12 cellular contexts compared by ENCODE assay signal in genomic region chr15:92979011-92979701, GRCh38.
DNase-seq lines count a peak whose midpoint lies in the region; ATAC-seq and TF ChIP-seq lines count a peak whose summit lies in the region.
"Had no signal": no experiment of that assay in that cellular context is flagged by ENCODE, and none has a peak within 500 bp of the region (broad histone marks: within the 10 kb centered on the region; RNA-seq: fewer than 3 reads in every experiment).

No MANE protein-coding gene starts in this region.

- TF ChIP-seq EP300 in sigmoid colon (IDR thresholded peaks at IDR 0.05), result no peak

- no TSS peak for BruUV-seq in PC-9 (replicated peaks; lab: Mats Ljungman, UMichigan)

- no peaks in the 10 kb centered on the region for H3K9me3 Mint-ChIP-seq in activated CD4-positive, alpha-beta memory T cell treated with anti-CD3 and anti-CD28 coated beads for 36 hours
- H3K9me3 Mint-ChIP-seq in activated CD4-positive, alpha-beta memory T cell treated with anti-CD3 and anti-CD28 coated beads, Interleukin-2, amount 10 ng/mL, durations not matched to agents 7 days and 5 days, result no peaks in the 10 kb centered on the region

- H3K27ac ChIP-seq in PC-9 (peak overlapping the region; percentile 31), sigmoid colon (peak overlapping the region; percentile 51 to 72 (median 69))
- H3K27ac ChIP-seq: VCaP had no signal

- CTCF ChIA-PET in activated CD4-positive, alpha-beta memory T cell treated with anti-CD3 and anti-CD28 coated beads for 36 hours (lab: Charles Lee), result interaction anchor here (2.0 kb wide), 1 partner anchor 50 kb away, joined by 7 read pairs; no protein-coding TSS in a partner anchor
- CTCF ChIA-PET in activated CD4-positive, alpha-beta memory T cell treated with anti-CD3 and anti-CD28 coated beads, Interleukin-2, amount 10 ng/mL, durations not matched to agents 7 days and 5 days (lab: Charles Lee), result interaction anchor here (1.2 to 1.7 kb wide), 3 partner anchors 11 to 182 kb away, joined by 3 to 6 read pairs (median 4); no protein-coding TSS in a partner anchor
- CTCF ChIA-PET in PC-9 (lab: Charles Lee), result interaction anchor here (0.6 kb wide), 1 partner anchor 108 kb away, joined by 3 read pairs; no protein-coding TSS in a partner anchor

- H3K27me3 ChIP-seq in PC-9 (ENCODE audit: insufficient read depth, low read depth) (no peaks in the 10 kb centered on the region), sigmoid colon (no peaks in the 10 kb centered on the region)

- POLR2A ChIA-PET in activated CD4-positive, alpha-beta memory T cell treated with anti-CD3 and anti-CD28 coated beads for 36 hours (lab: Charles Lee), result no interaction called here
- POLR2A ChIA-PET in activated CD4-positive, alpha-beta memory T cell treated with anti-CD3 and anti-CD28 coated beads, Interleukin-2, amount 10 ng/mL, durations not matched to agents 7 days and 5 days (lab: Charles Lee), result interaction anchor here (0.6 to 2.4 kb wide), 2 partner anchors 9 to 42 kb away, joined by 3 to 8 read pairs; no protein-coding TSS in a partner anchor
- POLR2A ChIA-PET in PC-9 (lab: Charles Lee; ENCODE audit: unreplicated experiment), result interaction anchor here (0.7 kb wide), 1 partner anchor 13 kb away, joined by 5 read pairs; no protein-coding TSS in a partner anchor

- peaks cover 22% of the 10 kb centered on the region for H3K79me2 ChIP-seq in PC-9 (ENCODE audit: low read depth)

- H2AFZ ChIP-seq in PC-9, result no peak overlapping the region

- no peak for ATAC-seq in GM21619 (IDR thresholded peaks at IDR 0.05; ENCODE audit: unreplicated experiment)

- no peak overlapping the region for H3K4me3 Mint-ChIP-seq in activated CD4-positive, alpha-beta memory T cell treated with anti-CD3 and anti-CD28 coated beads for 36 hours
- no peak overlapping the region for H3K4me3 Mint-ChIP-seq in activated CD4-positive, alpha-beta memory T cell treated with anti-CD3 and anti-CD28 coated beads, Interleukin-2, amount 10 ng/mL, durations not matched to agents 7 days and 5 days

- no peak for TF ChIP-seq CTCF in PC-9 (conservative IDR thresholded peaks at IDR 0.05)
- no peak for TF ChIP-seq CTCF in fibroblast of mammary gland (conservative IDR thresholded peaks at IDR 0.05; ENCODE audit: control insufficient read depth, insufficient read depth, low read depth, low read length)
- TF ChIP-seq CTCF in sigmoid colon (IDR thresholded peaks at IDR 0.05), result no peak

- H3K4me1 ChIP-seq in PC-9 (replicated peaks; ENCODE audit: insufficient read depth) (peaks cover 41% of the 10 kb centered on the region), sigmoid colon (peaks cover 0 to 37% (median 27%) of the 10 kb centered on the region in 4 donors)

- intact Hi-C loops in activated CD4-positive, alpha-beta memory T cell treated with anti-CD3 and anti-CD28 coated beads for 36 hours (cut with micrococcal nuclease), result no loop called here
- intact Hi-C loops in PC-9 (cut with micrococcal nuclease; ENCODE audit: unreplicated experiment) (no loop called here), sigmoid colon (cut with DNase I) (loop anchor here (5.0 kb wide), 1 partner anchor 172 kb away; no protein-coding TSS in a partner anchor)

- peaks cover 40% of the 10 kb centered on the region for H3K36me3 Mint-ChIP-seq in activated CD4-positive, alpha-beta memory T cell treated with anti-CD3 and anti-CD28 coated beads for 36 hours
- H3K36me3 Mint-ChIP-seq in activated CD4-positive, alpha-beta memory T cell treated with anti-CD3 and anti-CD28 coated beads, Interleukin-2, amount 10 ng/mL, durations not matched to agents 7 days and 5 days (ENCODE audit: low read depth), result peaks cover 53% of the 10 kb centered on the region

- H3F3A ChIP-seq in PC-9 (ENCODE audit: insufficient read depth, low read depth), result peaks cover 66% of the 10 kb centered on the region

- DNase-seq in activated CD4-positive, alpha-beta memory T cell treated with anti-CD3 and anti-CD28 coated beads for 36 hours, result no peak
- no peak for DNase-seq in activated CD4-positive, alpha-beta memory T cell treated with anti-CD3 and anti-CD28 coated beads, Interleukin-2, amount 10 ng/mL, durations not matched to agents 7 days and 5 days
- DNase-seq in PC-9 (no peak), fibroblast of mammary gland (ENCODE audit: low read depth) (peak; percentile 63), sigmoid colon (peak; percentile 68), NCI-H345 (lab: John Stamatoyannopoulos, UW) (no peak), NCI-H2029 (lab: John Stamatoyannopoulos, UW) (no peak)
- DNase-seq: activated effector memory CD4-positive, alpha-beta T cell treated with anti-CD3 and anti-CD28 coated beads, Interleukin-2, amount 50 U/mL, for 16 hours; DND-41; NCI-H2171 had no signal

- 89 to 94% methylated on average over 5 of the region's 5 CpGs for WGBS in sigmoid colon, 2 donors

- H3K4me2 ChIP-seq in PC-9, result no peak overlapping the region

- no peaks in the 10 kb centered on the region for H3K9me3 ChIP-seq in PC-9 (ENCODE audit: insufficient read depth, low read depth)
- no peaks in the 10 kb centered on the region for H3K9me3 ChIP-seq in sigmoid colon

- no peak overlapping the region for H3K4me3 ChIP-seq in PC-9
- no peak overlapping the region for H3K4me3 ChIP-seq in fibroblast of mammary gland (ENCODE audit: control insufficient read depth, low read depth, low read length)
- H3K4me3 ChIP-seq in sigmoid colon, result no peak overlapping the region

- H3K4me1 Mint-ChIP-seq in activated CD4-positive, alpha-beta memory T cell treated with anti-CD3 and anti-CD28 coated beads for 36 hours (ENCODE audit: low read depth), result peaks cover 19% of the 10 kb centered on the region
- H3K4me1 Mint-ChIP-seq in activated CD4-positive, alpha-beta memory T cell treated with anti-CD3 and anti-CD28 coated beads, Interleukin-2, amount 10 ng/mL, durations not matched to agents 7 days and 5 days, result peaks cover 13% of the 10 kb centered on the region

- no peak for TF ChIP-seq POLR2A in sigmoid colon (IDR thresholded peaks at IDR 0.05)

- H3K9me2 ChIP-seq in PC-9 (ENCODE audit: insufficient read depth), result no peaks in the 10 kb centered on the region; the same call in 1 of the 2 replicates

- no peaks in the 10 kb centered on the region for H3K27me3 Mint-ChIP-seq in activated CD4-positive, alpha-beta memory T cell treated with anti-CD3 and anti-CD28 coated beads for 36 hours
- no peaks in the 10 kb centered on the region for H3K27me3 Mint-ChIP-seq in activated CD4-positive, alpha-beta memory T cell treated with anti-CD3 and anti-CD28 coated beads, Interleukin-2, amount 10 ng/mL, durations not matched to agents 7 days and 5 days

- H3K36me3 ChIP-seq in PC-9 (ENCODE audit: low read depth) (peaks cover 84% of the 10 kb centered on the region), sigmoid colon (peaks cover 7 to 78% (median 53%) of the 10 kb centered on the region in 4 donors)

- H3K27ac Mint-ChIP-seq in activated CD4-positive, alpha-beta memory T cell treated with anti-CD3 and anti-CD28 coated beads for 36 hours, result peak overlapping the region; percentile 34
- H3K27ac Mint-ChIP-seq in activated CD4-positive, alpha-beta memory T cell treated with anti-CD3 and anti-CD28 coated beads, Interleukin-2, amount 10 ng/mL, durations not matched to agents 7 days and 5 days, result no peak overlapping the region

- no peaks in the 10 kb centered on the region; the same call in 1 of the 2 replicates for H4K20me1 ChIP-seq in PC-9 (ENCODE audit: insufficient read depth)

Comparison
In these comparisons a context has a peak if more than half of its experiments do, and no peak if none do; other contexts are left out.
1. DNase-seq: peak in fibroblast of mammary gland (single experiment) and sigmoid colon (single experiment); none in activated CD4-positive, alpha-beta memory T cell treated with anti-CD3 and anti-CD28 coated beads for 36 hours (single experiment), activated CD4-positive, alpha-beta memory T cell treated with anti-CD3 and anti-CD28 coated beads, Interleukin-2, amount 10 ng/mL, durations not matched to agents 7 days and 5 days (single experiment), PC-9 (0 of 2), NCI-H345 (single experiment) and NCI-H2029 (single experiment).